Comparison of ENCODE assay signal across 1 cellular context in genomic region chr1:65418522-65419185, GRCh38.
TF ChIP-seq lines count a peak whose summit lies in the region.

No MANE protein-coding gene starts in this region.

TF ChIP-seq in HCT116, 20 proteins besides CTCF, POLR2A, EP300 and RAD21 (continued from another document):
- TF ChIP-seq REST (IDR thresholded peaks at IDR 0.05; ENCODE audit: low read depth) (no peak), FOSL1 (IDR thresholded peaks at IDR 0.05; ENCODE audit: low read depth) (no peak), ZBTB33 (IDR thresholded peaks at IDR 0.05; ENCODE audit: extremely low read depth, insufficient replicate concordance, low read length) (no peak), SIN3A (IDR thresholded peaks at IDR 0.05; ENCODE audit: low read depth) (no peak), ZFX (IDR thresholded peaks at IDR 0.05) (no peak), POLR2AphosphoS5 (IDR thresholded peaks at IDR 0.05; ENCODE audit: low read depth, low read length) (no peak), ZNF274 (IDR thresholded peaks at IDR 0.05; ENCODE audit: low read depth, low read length) (no peak), EZH2 (IDR thresholded peaks at IDR 0.05) (no peak), JUND (IDR thresholded peaks at IDR 0.05) (no peak), EGR1 (IDR thresholded peaks at IDR 0.05; ENCODE audit: low read depth) (no peak), ELF1 (IDR thresholded peaks at IDR 0.05; ENCODE audit: borderline replicate concordance, low read depth) (no peak), MAX (IDR thresholded peaks at IDR 0.05) (no peak), TCF7L2 (IDR thresholded peaks at IDR 0.05; ENCODE audit: borderline replicate concordance, extremely low read depth, insufficient read depth, insufficient read length) (no peak), CEBPB (IDR thresholded peaks at IDR 0.05; ENCODE audit: low read depth) (no peak)
TF ChIP-seq in HCT116: peak in this region for 0.
